9 cellular contexts compared by ENCODE assay signal in genomic region chr19:38707512-38708114, GRCh38. TPM values are rescaled to one million over a fixed set of nuclear protein-coding genes. Genes with fewer than 3 reads are reported as not detected.
DNase-seq lines count a peak whose midpoint lies in the region; ATAC-seq and TF ChIP-seq lines count a peak whose summit lies in the region.
"Had no signal": no experiment of that assay in that cellular context is flagged by ENCODE, and none has a peak within 500 bp of the region (broad histone marks: within the 10 kb centered on the region; RNA-seq: fewer than 3 reads in every experiment).

No MANE protein-coding gene starts in this region.

- peaks cover 22% of the 10 kb centered on the region for H3K36me3 ChIP-seq in mucosa of descending colon (ENCODE audit: low read depth)

- no peak overlapping the region for H3K4me3 ChIP-seq in mucosa of descending colon

- no peaks in the 10 kb centered on the region for H3K9me3 ChIP-seq in mucosa of descending colon

- no peak for TF ChIP-seq CTCF in mucosa of descending colon (IDR thresholded peaks at IDR 0.05)
- TF ChIP-seq CTCF in GM10266 (IDR thresholded peaks at IDR 0.05; ENCODE audit: control insufficient read depth, insufficient read depth, low read depth, missing control alignments) = no peak

- DNase-seq in NCI-H2196 (lab: John Stamatoyannopoulos, UW; ENCODE audit: unreplicated experiment) (peak; percentile 46), NCI-H2196 treated with DMSO at 0.1 percent for 48 hours (lab: John Stamatoyannopoulos, UW; ENCODE audit: unreplicated experiment) (no peak), epithelial cell of prostate (ENCODE audit: low read depth, low spot score) (no peak), mucosa of descending colon (peak in 2 of 3 donors; percentile 70 to 79), ureter (ENCODE audit: low spot score) (peak; percentile 81), GM10266 (ENCODE audit: extremely low spot score) (no peak)
- DNase-seq in activated CD4-positive, alpha-beta T cell treated with anti-CD3 and anti-CD28 coated beads for 1 hour = no peak
- DNase-seq: NCI-H2081 had no signal

- ATAC-seq in mucosa of descending colon = peak; percentile 63
- no peak for ATAC-seq in HG03354 (IDR thresholded peaks at IDR 0.05; ENCODE audit: poor library complexity, severe bottlenecking, unreplicated experiment)

- H3K27ac ChIP-seq in epithelial cell of prostate = peak overlapping the region; percentile 68

- H3K4me1 ChIP-seq in mucosa of descending colon (ENCODE audit: low read depth) = no peaks in the 10 kb centered on the region

- intact Hi-C loops in mucosa of descending colon (cut with DNase I, micrococcal nuclease) = no loop called here

RNA-seq across cellular contexts. Expression of gene CAPN12, which starts 36.7 kb away (rescaled TPM):
- 10 to 100 TPM in 2 of 3 donors, 1 to 10 TPM in 1; 3.1 to 15.9 (median 14.9) TPM for total RNA-seq in mucosa of descending colon
- total RNA-seq in ureter = 27.6 TPM

Comparison
In these comparisons a context has a peak if more than half of its experiments do, and no peak if none do; other contexts are left out.
1. DNase-seq: peak in NCI-H2196 (single experiment), mucosa of descending colon (2 of 3) and ureter (single experiment); none in NCI-H2196 treated with DMSO at 0.1 percent for 48 hours (single experiment), epithelial cell of prostate (single experiment), GM10266 (single experiment) and activated CD4-positive, alpha-beta T cell treated with anti-CD3 and anti-CD28 coated beads for 1 hour (single experiment).